In genomic region chr1:32695098-32695904, GRCh38 we compare ENCODE assay signal across 1 cellular context.
TF ChIP-seq lines count a peak whose summit lies in the region.

No MANE protein-coding gene starts in this region.

TF ChIP-seq in K562, 482 proteins besides CTCF, POLR2A, EP300 and RAD21 (continued from another document and continues in another):
- TF ChIP-seq SMARCB1 (IDR thresholded peaks at IDR 0.05; ENCODE audit: insufficient read length, low read depth), result no peak
- TF ChIP-seq ZNF354B (CRISPR knock-in tag; IDR thresholded peaks at IDR 0.05), result no peak
- TF ChIP-seq DNMT1 (IDR thresholded peaks at IDR 0.05), result no peak
- no peak for TF ChIP-seq TEAD2 (tag; IDR thresholded peaks at IDR 0.05)
- TF ChIP-seq DLX4 (CRISPR knock-in tag; IDR thresholded peaks at IDR 0.05), result no peak
- TF ChIP-seq SNRNP70 (optimal IDR thresholded peaks at IDR 0.05; ENCODE audit: low read depth, low read length), result no peak
- TF ChIP-seq ATF7 (IDR thresholded peaks at IDR 0.05), result 0 out of 2 replicates have a peak, but pooled peaks have one; percentile 18
- no peak for TF ChIP-seq XRCC5 (IDR thresholded peaks at IDR 0.05; ENCODE audit: low read depth, low read length)
- no peak for TF ChIP-seq ARID2 (IDR thresholded peaks at IDR 0.05)
- no peak for TF ChIP-seq STAT5B (CRISPR knock-in tag; IDR thresholded peaks at IDR 0.05)
- no peak for TF ChIP-seq SMC3 (conservative IDR thresholded peaks at IDR 0.05; ENCODE audit: insufficient read depth, low read depth, low read length)
- no peak for TF ChIP-seq ZNF217 (CRISPR knock-in tag; IDR thresholded peaks at IDR 0.05)
- TF ChIP-seq HCFC1 (IDR thresholded peaks at IDR 0.05; ENCODE audit: low read depth, low read length), result no peak
- TF ChIP-seq ZNF766 (CRISPR knock-in tag; conservative IDR thresholded peaks at IDR 0.05), result 0 out of 2 replicates have a peak, but pooled peaks have one; percentile 34
- peak; percentile 48 for TF ChIP-seq DACH1 (IDR thresholded peaks at IDR 0.05; ENCODE audit: partially characterized antibody)
- TF ChIP-seq FOXP1 (CRISPR knock-in tag; IDR thresholded peaks at IDR 0.05), result no peak
- TF ChIP-seq GTF2A2 (tag; IDR thresholded peaks at IDR 0.05), result no peak
- TF ChIP-seq ZFX (CRISPR knock-in tag; IDR thresholded peaks at IDR 0.05), result peak; percentile 30; the same call in 1 of the 2 replicates
- TF ChIP-seq TFAM (CRISPR knock-in tag; conservative IDR thresholded peaks at IDR 0.05), result no peak
- no peak for TF ChIP-seq RERE (CRISPR knock-in tag; IDR thresholded peaks at IDR 0.05; ENCODE audit: borderline replicate concordance)
- TF ChIP-seq ZNF184 (CRISPR knock-in tag; IDR thresholded peaks at IDR 0.05), result no peak
- no peak for TF ChIP-seq HDAC1 (IDR thresholded peaks at IDR 0.05)
- no peak for TF ChIP-seq XRCC4 (IDR thresholded peaks at IDR 0.05; ENCODE audit: extremely low read depth, insufficient read depth, insufficient read length)
- no peak for TF ChIP-seq LCOR (CRISPR knock-in tag; IDR thresholded peaks at IDR 0.05)
- TF ChIP-seq ZNF24 (IDR thresholded peaks at IDR 0.05), result no peak
- no peak for TF ChIP-seq MYBL2 (IDR thresholded peaks at IDR 0.05; ENCODE audit: low read depth)
- no peak for TF ChIP-seq MYBL2 (CRISPR knock-in tag; IDR thresholded peaks at IDR 0.05; ENCODE audit: borderline replicate concordance)
- TF ChIP-seq RBFOX2 (IDR thresholded peaks at IDR 0.05; ENCODE audit: low read depth, low read length), result peak; percentile 54
- TF ChIP-seq ZFP1 (CRISPR knock-in tag; IDR thresholded peaks at IDR 0.05), result no peak
- TF ChIP-seq ZNF699 (CRISPR knock-in tag; IDR thresholded peaks at IDR 0.05; ENCODE audit: insufficient replicate concordance), result no peak
- no peak for TF ChIP-seq ZNF584 (CRISPR knock-in tag; IDR thresholded peaks at IDR 0.05; ENCODE audit: low read depth)
- TF ChIP-seq TEAD4 (IDR thresholded peaks at IDR 0.05; ENCODE audit: low read length), result peak; percentile 49; the same call in 1 of the 2 replicates
- TF ChIP-seq TEAD4 (CRISPR knock-in tag; IDR thresholded peaks at IDR 0.05; ENCODE audit: borderline replicate concordance), result no peak
- TF ChIP-seq ZNF75A (CRISPR knock-in tag; IDR thresholded peaks at IDR 0.05), result no peak
- TF ChIP-seq CEBPG (CRISPR knock-in tag; IDR thresholded peaks at IDR 0.05), result no peak
- no peak for TF ChIP-seq CEBPG (tag; conservative IDR thresholded peaks at IDR 0.05 in 1 of 2, IDR thresholded peaks at IDR 0.05 in 1 of 2)
- TF ChIP-seq CXXC5 (CRISPR knock-in tag; IDR thresholded peaks at IDR 0.05), result peak; percentile 66
- TF ChIP-seq FOXA3 (CRISPR knock-in tag; conservative IDR thresholded peaks at IDR 0.05 in 1 of 2, IDR thresholded peaks at IDR 0.05 in 1 of 2), result no peak
- TF ChIP-seq PRMT5 (CRISPR knock-in tag; IDR thresholded peaks at IDR 0.05), result no peak
- no peak for TF ChIP-seq ZKSCAN8 (CRISPR knock-in tag; IDR thresholded peaks at IDR 0.05)
- peak in 1 of 2 experiments; percentile 68; a peak in 1 of 4 replicates for TF ChIP-seq UBTF (IDR thresholded peaks at IDR 0.05; ENCODE audit: borderline replicate concordance in 1 of 2, low read depth in 2 of 2, low read length in 2 of 2)
- TF ChIP-seq POLR2H (tag; IDR thresholded peaks at IDR 0.05; ENCODE audit: low read depth), result no peak
- TF ChIP-seq ESRRA (IDR thresholded peaks at IDR 0.05; ENCODE audit: borderline replicate concordance, low read depth), result peak; percentile 44; the same call in 1 of the 2 replicates
- TF ChIP-seq CUX1 (CRISPR knock-in tag; IDR thresholded peaks at IDR 0.05), result no peak
- TF ChIP-seq L3MBTL2 (IDR thresholded peaks at IDR 0.05), result peak; percentile 28
- no peak; the same call in 1 of the 2 replicates for TF ChIP-seq FOSL1 (tag; conservative IDR thresholded peaks at IDR 0.05)
- no peak for TF ChIP-seq PATZ1 (CRISPR knock-in tag; IDR thresholded peaks at IDR 0.05; ENCODE audit: borderline replicate concordance)
- TF ChIP-seq ELF4 (CRISPR knock-in tag; IDR thresholded peaks at IDR 0.05), result no peak
- no peak for TF ChIP-seq ZBTB8A (IDR thresholded peaks at IDR 0.05; ENCODE audit: partially characterized antibody)
- TF ChIP-seq TEAD1 (CRISPR knock-in tag; IDR thresholded peaks at IDR 0.05), result peak in 1 of 2 experiments; percentile 49; a peak in 1 of 4 replicates
- no peak for TF ChIP-seq ZBTB12 (CRISPR knock-in tag; IDR thresholded peaks at IDR 0.05)
- TF ChIP-seq ZNF212 (CRISPR knock-in tag; IDR thresholded peaks at IDR 0.05), result no peak
- TF ChIP-seq ZKSCAN1 (IDR thresholded peaks at IDR 0.05; ENCODE audit: low read depth, low read length), result no peak
- TF ChIP-seq YBX1 (IDR thresholded peaks at IDR 0.05), result no peak
- no peak for TF ChIP-seq ZFP30 (CRISPR knock-in tag; IDR thresholded peaks at IDR 0.05; ENCODE audit: borderline replicate concordance)
- no peak for TF ChIP-seq ELK1 (CRISPR knock-in tag; IDR thresholded peaks at IDR 0.05)
